1 cellular context compared by ENCODE assay signal in the genomic region with DNA sequence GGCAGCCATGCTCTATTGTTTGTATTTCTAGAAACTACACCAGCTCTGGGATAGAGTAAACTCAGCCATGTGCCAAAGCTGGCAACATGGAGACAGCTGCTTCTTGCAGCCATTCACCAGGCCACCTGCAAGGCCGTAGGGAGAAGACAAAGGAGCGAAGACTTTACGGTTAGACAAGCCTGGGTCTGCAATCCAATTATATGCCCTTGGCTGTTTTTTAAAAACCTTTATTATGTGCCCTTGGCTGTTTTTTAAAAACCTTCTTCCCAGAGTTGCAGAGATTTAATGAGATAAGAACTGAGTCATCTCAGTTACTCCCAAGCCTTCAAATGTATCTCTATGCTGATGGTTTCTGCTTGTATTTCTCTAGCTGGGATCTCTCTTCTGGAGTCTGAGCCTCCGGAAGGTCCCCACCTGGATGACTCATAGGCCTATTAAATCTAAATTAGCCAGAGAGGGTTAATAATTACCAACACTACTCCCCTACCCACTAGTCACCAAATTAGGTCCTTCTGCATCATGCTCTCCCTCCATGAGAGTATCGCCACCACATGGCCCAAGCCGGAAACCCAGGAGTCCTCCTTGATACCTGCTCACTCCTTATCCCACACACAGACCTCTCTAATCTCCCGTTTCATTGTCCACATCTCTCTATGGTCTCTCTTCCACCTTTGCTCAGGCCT.
TF ChIP-seq lines count a peak whose summit lies in the region.

No MANE protein-coding gene starts in this region.

TF ChIP-seq in GM12878, 131 proteins besides CTCF, POLR2A, EP300 and RAD21 (continued from another document):
- TF ChIP-seq, protein P1, sequence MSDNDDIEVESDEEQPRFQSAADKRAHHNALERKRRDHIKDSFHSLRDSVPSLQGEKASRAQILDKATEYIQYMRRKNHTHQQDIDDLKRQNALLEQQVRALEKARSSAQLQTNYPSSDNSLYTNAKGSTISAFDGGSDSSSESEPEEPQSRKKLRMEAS (IDR thresholded peaks at IDR 0.05; ENCODE audit: low read depth, low read length), result no peak
- no peak for TF ChIP-seq SKIL (IDR thresholded peaks at IDR 0.05; ENCODE audit: low read depth, poor library complexity, severe bottlenecking)
- TF ChIP-seq SMC3 (IDR thresholded peaks at IDR 0.05; ENCODE audit: borderline replicate concordance, low read length), result peak; percentile 35; the same call in 1 of the 2 replicates
